Comparison of ENCODE assay signal across 25 cellular contexts in genomic region chr20:25369971-25370370, GRCh38.
"Had no signal": no experiment of that assay in that cellular context is flagged by ENCODE, and none has a peak within 500 bp of the region (broad histone marks: within the 10 kb centered on the region; RNA-seq: fewer than 3 reads in every experiment).

No MANE protein-coding gene starts in this region.

- H3K4me3 ChIP-seq: MG63 had no signal

- H3K27me3 ChIP-seq: MG63 had no signal

- ATAC-seq: activated naive CD4-positive, alpha-beta T cell treated with anti-CD3 and anti-CD28 coated beads, Interleukin-2, amount 50 U/mL, for 72 hours; activated naive CD8-positive, alpha-beta T cell treated with anti-CD3 and anti-CD28 coated beads, Interleukin-2, amount 50 U/mL, for 24 hours; activated T-cell treated with anti-CD3 and anti-CD28 coated beads, Interleukin-2, amount 50 U/mL, for 4 hours; Right ventricle myocardium inferior had no signal

- H3K9ac ChIP-seq: SK-N-SH had no signal

- H3K9me3 ChIP-seq: SK-N-SH had no signal

- H3K4me2 ChIP-seq: SK-N-SH had no signal

- H3K36me3 ChIP-seq: MG63 had no signal

- DNase-seq: activated B cell treated with CpG ODN at 0.5 μM for 24 hours; activated CD4-positive, alpha-beta memory T cell treated with anti-CD3 and anti-CD28 coated beads for 36 hours; activated CD4-positive, alpha-beta T cell treated with anti-CD3 and anti-CD28 coated beads for 1 hour; activated CD4-positive, alpha-beta T cell treated with anti-CD3 and anti-CD28 coated beads, Interleukin-2, amount 10 ng/mL, durations not matched to agents 7 days and 5 days; activated CD8-positive, alpha-beta memory T cell treated with anti-CD3 and anti-CD28 coated beads for 24 hours; activated effector memory CD4-positive, alpha-beta T cell treated with anti-CD3 and anti-CD28 coated beads, Interleukin-2, amount 50 U/mL, for 16 hours; activated naive CD4-positive, alpha-beta T cell treated with Interleukin-2 at 50 U/mL for 16 hours; activated naive CD8-positive, alpha-beta T cell treated with anti-CD3 and anti-CD28 coated beads, Interleukin-2, amount 50 U/mL, for 24 hours; activated T-cell treated with anti-CD3 and anti-CD28 coated beads, Interleukin-2, amount 50 U/mL, for 4 hours; amygdala; MG63; MV-4-11; NCI-H1092 treated with DMSO at 0.1 percent for 48 hours; NCI-H1417 treated with DMSO at 0.1 percent for 48 hours; NCI-H1694; NCI-H2029; NCI-H345; NCI-H510A; NCI-H526 treated with DMSO at 0.1 percent for 48 hours; NCI-H82; RPMI8226; SK-N-SH; SW 1271 had no signal
